ENCODE assay signal across 9 cellular contexts in the genomic region with DNA sequence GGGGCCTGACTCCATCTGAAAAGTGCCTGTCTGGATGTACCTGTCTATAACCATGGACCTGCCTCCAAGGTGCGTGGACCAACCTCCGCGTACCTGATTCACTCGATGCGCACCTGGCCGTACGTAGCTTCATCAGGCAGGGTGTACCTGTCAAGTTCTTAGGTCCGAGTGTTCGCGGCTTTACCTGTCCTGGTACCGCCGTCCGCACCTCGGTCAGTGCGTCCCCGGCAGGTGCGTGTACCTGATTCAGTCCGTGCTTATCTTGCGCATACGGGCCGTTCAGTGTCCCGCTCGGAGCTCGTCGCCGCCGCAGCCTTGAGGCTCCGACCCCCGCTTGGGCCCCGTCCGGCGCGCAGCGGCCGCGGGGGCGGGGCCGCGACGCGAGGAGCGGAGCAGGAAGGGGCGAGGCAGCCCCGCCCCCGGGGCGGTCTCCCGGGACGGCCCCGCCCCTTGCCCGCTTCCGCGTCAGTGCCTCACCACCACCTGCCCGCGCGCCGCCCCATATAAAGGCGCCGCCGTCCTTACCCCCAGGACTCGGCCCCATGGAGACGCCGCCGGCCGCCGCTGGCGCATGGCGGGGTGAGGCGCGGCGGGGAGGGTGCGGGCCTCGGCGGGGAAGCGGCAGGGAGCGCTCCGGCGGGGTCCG. TPM values are rescaled to one million over a fixed set of nuclear protein-coding genes. Genes with fewer than 3 reads are reported as not detected.
DNase-seq lines count a peak whose midpoint lies in the region; ATAC-seq, FAIRE-seq and TF ChIP-seq lines count a peak whose summit lies in the region.
"Had no signal": no experiment of that assay in that cellular context is flagged by ENCODE, and none has a peak within 500 bp of the region (broad histone marks: within the 10 kb centered on the region; RNA-seq: fewer than 3 reads in every experiment).

TSS of gene ZC3H12A (plus strand) at position 530 of the 646 bp plus-strand sequence. CDS start 917 bp downstream, outside the sequence.

- H3K4me3 ChIP-seq in BE2C (ENCODE audit: low read depth, low read length), result peak within 1 kb of the TSS; percentile 63

- peak; percentile 52 for ATAC-seq in HG03520 (IDR thresholded peaks at IDR 0.05; ENCODE audit: unreplicated experiment)

- TF ChIP-seq CTCF in BE2C (IDR thresholded peaks at IDR 0.05; ENCODE audit: low read depth, low read length), result no peak

- FAIRE-seq in GM19239 (lab: Jason Lieb, UNC), result peak; percentile 39
- FAIRE-seq: TTC549 had no signal

- DNase-seq in BE2C, result peak; percentile 86
- peak; percentile 93 for DNase-seq in GM19239 (ENCODE audit: insufficient read length, low spot score)
- DNase-seq in NK-92 (lab: John Stamatoyannopoulos, UW; ENCODE audit: unreplicated experiment), result peak; percentile 52
- peak; percentile 96 for DNase-seq in activated CD8-positive, alpha-beta memory T cell treated with anti-CD3 and anti-CD28 coated beads for 24 hours
- DNase-seq in effector CD8-positive, alpha-beta T cell (lab: John Stamatoyannopoulos, UW), result peak; percentile 89
- peak; percentile 95 for DNase-seq in medulla oblongata (ENCODE audit: extremely low spot score)
- DNase-seq in stimulated activated CD8-positive, alpha-beta memory T cell treated with anti-CD3 and anti-CD28 coated beads, Interleukin-12 subunit alpha, Interleukin-12 subunit beta, amount 100 ng/mL, for 1 hour (ENCODE audit: low read depth), result peak; percentile 85

- no peaks in the 10 kb centered on the region for H3K36me3 ChIP-seq in BE2C

- no peaks in the 10 kb centered on the region for H3K27me3 ChIP-seq in BE2C

- H3K9me3 ChIP-seq in BE2C, result no peaks in the 10 kb centered on the region

- H3K4me1 ChIP-seq in BE2C, result peaks cover 20% of the 10 kb centered on the region

RNA-seq across cellular contexts. Expression of gene ZC3H12A, which starts in this region (rescaled TPM):
- polyA plus RNA-seq in BE2C (2012; ENCODE audit: insufficient read depth, insufficient read length, low read depth), result 1.6 TPM

Comparison
In these comparisons a context has a peak if more than half of its experiments do, and no peak if none do; other contexts are left out.
1. Peak in every context shown above with its lines: DNase-seq, ATAC-seq and H3K4me3 ChIP-seq.